2 cellular contexts compared by ENCODE assay signal in the genomic region with DNA sequence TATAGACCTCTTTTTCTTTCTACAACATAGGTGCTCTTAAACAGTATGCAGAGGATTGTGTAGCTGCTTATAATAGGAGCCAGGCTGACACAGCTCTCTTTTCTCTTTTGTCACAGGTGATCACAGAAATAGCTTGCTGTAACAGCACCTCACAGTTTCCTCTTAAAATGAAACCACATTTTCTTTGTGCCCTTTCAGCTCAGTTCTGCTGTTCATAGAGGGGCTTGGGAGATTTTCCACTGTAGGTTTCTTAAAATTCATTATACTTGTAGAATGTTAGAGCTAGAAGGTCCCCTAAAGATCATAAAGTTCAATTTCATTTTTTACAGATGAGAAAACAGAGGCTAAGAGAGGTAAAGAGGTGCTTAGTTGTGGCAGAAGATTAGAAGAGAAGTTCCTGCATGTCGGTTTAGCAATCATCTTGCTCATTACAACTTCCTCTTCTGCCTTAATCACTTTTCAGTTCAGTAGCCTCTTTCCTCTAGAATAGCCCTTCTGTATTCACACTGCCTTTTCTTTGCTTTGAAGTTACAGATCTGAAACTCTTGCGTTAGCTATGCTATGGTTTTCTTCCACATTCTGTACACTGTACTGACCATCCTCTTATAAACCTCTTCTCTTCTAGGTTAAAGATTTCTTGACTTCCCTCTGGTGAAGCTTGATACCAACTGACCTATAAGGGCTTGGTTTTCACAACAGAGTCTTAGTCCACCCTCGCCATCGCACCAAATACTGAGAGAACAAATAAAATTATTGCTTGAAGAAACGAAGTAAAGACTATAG.
TF ChIP-seq lines count a peak whose summit lies in the region.

No MANE protein-coding gene starts in this region.

TF ChIP-seq in GM12878, 131 proteins besides CTCF, POLR2A, EP300 and RAD21 (continued from another document and continues in another):
- TF ChIP-seq, protein P1, sequence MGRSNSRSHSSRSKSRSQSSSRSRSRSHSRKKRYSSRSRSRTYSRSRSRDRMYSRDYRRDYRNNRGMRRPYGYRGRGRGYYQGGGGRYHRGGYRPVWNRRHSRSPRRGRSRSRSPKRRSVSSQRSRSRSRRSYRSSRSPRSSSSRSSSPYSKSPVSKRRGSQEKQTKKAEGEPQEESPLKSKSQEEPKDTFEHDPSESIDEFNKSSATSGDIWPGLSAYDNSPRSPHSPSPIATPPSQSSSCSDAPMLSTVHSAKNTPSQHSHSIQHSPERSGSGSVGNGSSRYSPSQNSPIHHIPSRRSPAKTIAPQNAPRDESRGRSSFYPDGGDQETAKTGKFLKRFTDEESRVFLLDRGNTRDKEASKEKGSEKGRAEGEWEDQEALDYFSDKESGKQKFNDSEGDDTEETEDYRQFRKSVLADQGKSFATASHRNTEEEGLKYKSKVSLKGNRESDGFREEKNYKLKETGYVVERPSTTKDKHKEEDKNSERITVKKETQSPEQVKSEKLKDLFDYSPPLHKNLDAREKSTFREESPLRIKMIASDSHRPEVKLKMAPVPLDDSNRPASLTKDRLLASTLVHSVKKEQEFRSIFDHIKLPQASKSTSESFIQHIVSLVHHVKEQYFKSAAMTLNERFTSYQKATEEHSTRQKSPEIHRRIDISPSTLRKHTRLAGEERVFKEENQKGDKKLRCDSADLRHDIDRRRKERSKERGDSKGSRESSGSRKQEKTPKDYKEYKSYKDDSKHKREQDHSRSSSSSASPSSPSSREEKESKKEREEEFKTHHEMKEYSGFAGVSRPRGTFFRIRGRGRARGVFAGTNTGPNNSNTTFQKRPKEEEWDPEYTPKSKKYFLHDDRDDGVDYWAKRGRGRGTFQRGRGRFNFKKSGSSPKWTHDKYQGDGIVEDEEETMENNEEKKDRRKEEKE (IDR thresholded peaks at IDR 0.05): no peak
- TF ChIP-seq, protein P2, sequence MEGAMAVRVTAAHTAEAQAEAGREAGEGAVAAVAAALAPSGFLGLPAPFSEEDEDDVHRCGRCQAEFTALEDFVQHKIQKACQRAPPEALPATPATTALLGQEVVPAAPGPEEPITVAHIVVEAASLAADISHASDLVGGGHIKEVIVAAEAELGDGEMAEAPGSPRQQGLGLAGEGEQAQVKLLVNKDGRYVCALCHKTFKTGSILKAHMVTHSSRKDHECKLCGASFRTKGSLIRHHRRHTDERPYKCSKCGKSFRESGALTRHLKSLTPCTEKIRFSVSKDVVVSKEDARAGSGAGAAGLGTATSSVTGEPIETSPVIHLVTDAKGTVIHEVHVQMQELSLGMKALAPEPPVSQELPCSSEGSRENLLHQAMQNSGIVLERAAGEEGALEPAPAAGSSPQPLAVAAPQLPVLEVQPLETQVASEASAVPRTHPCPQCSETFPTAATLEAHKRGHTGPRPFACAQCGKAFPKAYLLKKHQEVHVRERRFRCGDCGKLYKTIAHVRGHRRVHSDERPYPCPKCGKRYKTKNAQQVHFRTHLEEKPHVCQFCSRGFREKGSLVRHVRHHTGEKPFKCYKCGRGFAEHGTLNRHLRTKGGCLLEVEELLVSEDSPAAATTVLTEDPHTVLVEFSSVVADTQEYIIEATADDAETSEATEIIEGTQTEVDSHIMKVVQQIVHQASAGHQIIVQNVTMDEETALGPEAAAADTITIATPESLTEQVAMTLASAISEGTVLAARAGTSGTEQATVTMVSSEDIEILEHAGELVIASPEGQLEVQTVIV (IDR thresholded peaks at IDR 0.05; ENCODE audit: borderline replicate concordance, partially characterized antibody): no peak
- TF ChIP-seq DPF2 (IDR thresholded peaks at IDR 0.05): peak; percentile 72; the same call in 1 of the 2 replicates
- no peak for TF ChIP-seq MYC (IDR thresholded peaks at IDR 0.05; ENCODE audit: insufficient read depth, insufficient read length, insufficient replicate concordance, low read length, severe bottlenecking)
- TF ChIP-seq CREM (IDR thresholded peaks at IDR 0.05; ENCODE audit: low read depth): no peak; the same call in 1 of the 2 replicates
- TF ChIP-seq NR2C2 (IDR thresholded peaks at IDR 0.05; ENCODE audit: borderline replicate concordance, control insufficient read depth, insufficient read length, low read depth): no peak
- TF ChIP-seq, protein P3, sequence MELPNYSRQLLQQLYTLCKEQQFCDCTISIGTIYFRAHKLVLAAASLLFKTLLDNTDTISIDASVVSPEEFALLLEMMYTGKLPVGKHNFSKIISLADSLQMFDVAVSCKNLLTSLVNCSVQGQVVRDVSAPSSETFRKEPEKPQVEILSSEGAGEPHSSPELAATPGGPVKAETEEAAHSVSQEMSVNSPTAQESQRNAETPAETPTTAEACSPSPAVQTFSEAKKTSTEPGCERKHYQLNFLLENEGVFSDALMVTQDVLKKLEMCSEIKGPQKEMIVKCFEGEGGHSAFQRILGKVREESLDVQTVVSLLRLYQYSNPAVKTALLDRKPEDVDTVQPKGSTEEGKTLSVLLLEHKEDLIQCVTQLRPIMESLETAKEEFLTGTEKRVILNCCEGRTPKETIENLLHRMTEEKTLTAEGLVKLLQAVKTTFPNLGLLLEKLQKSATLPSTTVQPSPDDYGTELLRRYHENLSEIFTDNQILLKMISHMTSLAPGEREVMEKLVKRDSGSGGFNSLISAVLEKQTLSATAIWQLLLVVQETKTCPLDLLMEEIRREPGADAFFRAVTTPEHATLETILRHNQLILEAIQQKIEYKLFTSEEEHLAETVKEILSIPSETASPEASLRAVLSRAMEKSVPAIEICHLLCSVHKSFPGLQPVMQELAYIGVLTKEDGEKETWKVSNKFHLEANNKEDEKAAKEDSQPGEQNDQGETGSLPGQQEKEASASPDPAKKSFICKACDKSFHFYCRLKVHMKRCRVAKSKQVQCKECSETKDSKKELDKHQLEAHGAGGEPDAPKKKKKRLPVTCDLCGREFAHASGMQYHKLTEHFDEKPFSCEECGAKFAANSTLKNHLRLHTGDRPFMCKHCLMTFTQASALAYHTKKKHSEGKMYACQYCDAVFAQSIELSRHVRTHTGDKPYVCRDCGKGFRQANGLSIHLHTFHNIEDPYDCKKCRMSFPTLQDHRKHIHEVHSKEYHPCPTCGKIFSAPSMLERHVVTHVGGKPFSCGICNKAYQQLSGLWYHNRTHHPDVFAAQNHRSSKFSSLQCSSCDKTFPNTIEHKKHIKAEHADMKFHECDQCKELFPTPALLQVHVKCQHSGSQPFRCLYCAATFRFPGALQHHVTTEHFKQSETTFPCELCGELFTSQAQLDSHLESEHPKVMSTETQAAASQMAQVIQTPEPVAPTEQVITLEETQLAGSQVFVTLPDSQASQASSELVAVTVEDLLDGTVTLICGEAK (IDR thresholded peaks at IDR 0.05; ENCODE audit: borderline replicate concordance): no peak; the same call in 1 of the 2 replicates
- peak; percentile 89 for TF ChIP-seq IKZF1 (conservative IDR thresholded peaks at IDR 0.05)
- peak; percentile 63; the same call in 1 of the 2 replicates for TF ChIP-seq SMARCA5 (IDR thresholded peaks at IDR 0.05)
- TF ChIP-seq, protein P4, sequence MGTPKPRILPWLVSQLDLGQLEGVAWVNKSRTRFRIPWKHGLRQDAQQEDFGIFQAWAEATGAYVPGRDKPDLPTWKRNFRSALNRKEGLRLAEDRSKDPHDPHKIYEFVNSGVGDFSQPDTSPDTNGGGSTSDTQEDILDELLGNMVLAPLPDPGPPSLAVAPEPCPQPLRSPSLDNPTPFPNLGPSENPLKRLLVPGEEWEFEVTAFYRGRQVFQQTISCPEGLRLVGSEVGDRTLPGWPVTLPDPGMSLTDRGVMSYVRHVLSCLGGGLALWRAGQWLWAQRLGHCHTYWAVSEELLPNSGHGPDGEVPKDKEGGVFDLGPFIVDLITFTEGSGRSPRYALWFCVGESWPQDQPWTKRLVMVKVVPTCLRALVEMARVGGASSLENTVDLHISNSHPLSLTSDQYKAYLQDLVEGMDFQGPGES (IDR thresholded peaks at IDR 0.05): no peak
- TF ChIP-seq SIN3A (IDR thresholded peaks at IDR 0.05; ENCODE audit: low read depth, low read length): no peak

TF ChIP-seq in WTC11, 78 proteins besides CTCF, POLR2A, EP300 and RAD21 (continued from another document):
- TF ChIP-seq, protein P5, sequence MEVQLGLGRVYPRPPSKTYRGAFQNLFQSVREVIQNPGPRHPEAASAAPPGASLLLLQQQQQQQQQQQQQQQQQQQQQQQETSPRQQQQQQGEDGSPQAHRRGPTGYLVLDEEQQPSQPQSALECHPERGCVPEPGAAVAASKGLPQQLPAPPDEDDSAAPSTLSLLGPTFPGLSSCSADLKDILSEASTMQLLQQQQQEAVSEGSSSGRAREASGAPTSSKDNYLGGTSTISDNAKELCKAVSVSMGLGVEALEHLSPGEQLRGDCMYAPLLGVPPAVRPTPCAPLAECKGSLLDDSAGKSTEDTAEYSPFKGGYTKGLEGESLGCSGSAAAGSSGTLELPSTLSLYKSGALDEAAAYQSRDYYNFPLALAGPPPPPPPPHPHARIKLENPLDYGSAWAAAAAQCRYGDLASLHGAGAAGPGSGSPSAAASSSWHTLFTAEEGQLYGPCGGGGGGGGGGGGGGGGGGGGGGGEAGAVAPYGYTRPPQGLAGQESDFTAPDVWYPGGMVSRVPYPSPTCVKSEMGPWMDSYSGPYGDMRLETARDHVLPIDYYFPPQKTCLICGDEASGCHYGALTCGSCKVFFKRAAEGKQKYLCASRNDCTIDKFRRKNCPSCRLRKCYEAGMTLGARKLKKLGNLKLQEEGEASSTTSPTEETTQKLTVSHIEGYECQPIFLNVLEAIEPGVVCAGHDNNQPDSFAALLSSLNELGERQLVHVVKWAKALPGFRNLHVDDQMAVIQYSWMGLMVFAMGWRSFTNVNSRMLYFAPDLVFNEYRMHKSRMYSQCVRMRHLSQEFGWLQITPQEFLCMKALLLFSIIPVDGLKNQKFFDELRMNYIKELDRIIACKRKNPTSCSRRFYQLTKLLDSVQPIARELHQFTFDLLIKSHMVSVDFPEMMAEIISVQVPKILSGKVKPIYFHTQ (CRISPR knock-in tag; IDR thresholded peaks at IDR 0.05): no peak
